Comparison of ENCODE assay signal across 23 cellular contexts in the genomic region with DNA sequence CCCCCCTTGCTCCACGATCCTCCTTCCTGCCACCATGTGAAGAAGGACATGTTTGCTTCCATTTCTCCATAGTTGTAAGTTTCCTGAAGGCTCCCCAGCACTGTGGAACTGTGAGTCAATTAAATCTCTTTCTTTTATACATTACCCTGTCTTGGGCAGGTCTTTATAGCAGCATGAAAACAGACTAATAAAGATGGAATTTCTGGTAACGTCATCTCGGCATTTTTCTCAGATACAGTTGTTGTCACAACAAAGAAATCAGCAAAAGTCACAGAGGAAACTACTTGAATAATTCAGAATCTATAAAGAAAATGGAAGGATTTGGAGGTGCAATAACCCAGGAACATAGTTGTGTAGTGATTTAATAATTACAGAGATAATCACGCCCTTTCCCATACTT. TPM values are rescaled to one million over a fixed set of nuclear protein-coding genes. Genes with fewer than 3 reads are reported as not detected.
DNase-seq lines count a peak whose midpoint lies in the region; ATAC-seq and TF ChIP-seq lines count a peak whose summit lies in the region.
"Had no signal": no experiment of that assay in that cellular context is flagged by ENCODE, and none has a peak within 500 bp of the region (broad histone marks: within the 10 kb centered on the region; RNA-seq: fewer than 3 reads in every experiment).

No MANE protein-coding gene starts in this region.

- H3K36me3 ChIP-seq in GM23248 (ENCODE audit: low read depth) (no peaks in the 10 kb centered on the region), brain microvascular endothelial cell (replicated peaks) (no peaks in the 10 kb centered on the region)
- H3K36me3 ChIP-seq: BLaER1 treated with 17β-estradiol and CSF1 and Interleukin-3, amounts not matched to agents 10 nM and 100 nM; Peyer's patch; SJSA1 had no signal

- H3K4me3 ChIP-seq in GM23248 (no peak overlapping the region), brain microvascular endothelial cell (ENCODE audit: low read depth, low read length) (no peak overlapping the region)
- H3K4me3 ChIP-seq: BLaER1 treated with 17β-estradiol and CSF1 and Interleukin-3, amounts not matched to agents 10 nM and 100 nM; Peyer's patch; SJSA1 had no signal

- H3F3A ChIP-seq in GM23248 (ENCODE audit: insufficient read depth): no peaks in the 10 kb centered on the region

- no peaks in the 10 kb centered on the region for H3K9me2 ChIP-seq in GM23248 (ENCODE audit: insufficient read depth)

- no peaks in the 10 kb centered on the region for H3K27me3 ChIP-seq in GM23248 (replicated peaks; ENCODE audit: insufficient read depth)
- H3K27me3 ChIP-seq in brain microvascular endothelial cell (replicated peaks): no peaks in the 10 kb centered on the region
- H3K27me3 ChIP-seq: BLaER1 treated with 17β-estradiol and CSF1 and Interleukin-3, amounts not matched to agents 10 nM and 100 nM; Peyer's patch; SJSA1 had no signal

- no peak overlapping the region for H3K9ac ChIP-seq in GM23248
- H3K9ac ChIP-seq: BLaER1 treated with 17β-estradiol and CSF1 and Interleukin-3, amounts not matched to agents 10 nM and 100 nM; KMS-11 had no signal

- H3K4me1 ChIP-seq in GM23248 (ENCODE audit: insufficient read depth): peaks cover 4% of the 10 kb centered on the region; the same call in 1 of the 2 replicates
- H3K4me1 ChIP-seq: BLaER1 treated with 17β-estradiol and CSF1 and Interleukin-3, amounts not matched to agents 10 nM and 100 nM; Caco-2; Peyer's patch had no signal

- DNase-seq in GM23248 (peak; percentile 45), RPMI7951 (ENCODE audit: low read depth) (peak; percentile 8), brain microvascular endothelial cell (peak; percentile 32), NCI-H446 (lab: John Stamatoyannopoulos, UW) (no peak), DMS 273 (lab: John Stamatoyannopoulos, UW; ENCODE audit: unreplicated experiment) (no peak)
- DNase-seq: Caco-2; CD4-positive, alpha-beta memory T cell; DMS153; GOT3; HCEC 1CT; MV-4-11; NCI-H1105 treated with DMSO at 0.1 percent for 48 hours; NCI-H2029 treated with DMSO at 0.1 percent for 48 hours; NCI-H226; NCI-H524 treated with DMSO at 0.1 percent for 48 hours; NCI-H82; Peyer's patch; SW 1271 had no signal

- ATAC-seq in HG02970 (IDR thresholded peaks at IDR 0.05; ENCODE audit: low FRiP score, unreplicated experiment) (no peak), HG02610 (IDR thresholded peaks at IDR 0.05; ENCODE audit: unreplicated experiment) (no peak)

- H2AFZ ChIP-seq in GM23248: no peak overlapping the region

- H3K9me3 ChIP-seq in GM23248 (ENCODE audit: low read depth): no peaks in the 10 kb centered on the region
- H3K9me3 ChIP-seq: Caco-2, Peyer's patch had no signal

- H3K27ac ChIP-seq in GM23248 (peak overlapping the region; percentile 49), brain microvascular endothelial cell (peak overlapping the region; percentile 51)
- H3K27ac ChIP-seq: BLaER1 treated with 17β-estradiol and CSF1 and Interleukin-3, amounts not matched to agents 10 nM and 100 nM; KMS-11; Peyer's patch; SJSA1 had no signal

- in situ Hi-C loops in GM23248 (cut with MboI) (no loop called here), brain microvascular endothelial cell (cut with HindIII; ENCODE audit: low pct_ligation_motif_present, low sequenced_read_pairs) (no loop called here)

- H3K4me2 ChIP-seq in GM23248 (ENCODE audit: unreplicated experiment): no peak overlapping the region
- H3K4me2 ChIP-seq: BLaER1 treated with 17β-estradiol and CSF1 and Interleukin-3, amounts not matched to agents 10 nM and 100 nM; KMS-11 had no signal

- no peaks in the 10 kb centered on the region for H4K20me1 ChIP-seq in GM23248 (ENCODE audit: insufficient read depth)
- H4K20me1 ChIP-seq: BLaER1 treated with 17β-estradiol and CSF1 and Interleukin-3, amounts not matched to agents 10 nM and 100 nM had no signal

- WGBS in GM23248 (ENCODE audit: low coverage in 1 of 2, low lambda C conversion rate in 2 of 2, missing lambda C conversion rate in 2 of 2), 2 experiments: 45 to 57% methylated on average over 4 of the region's 4 CpGs

- no peaks in the 10 kb centered on the region for H3K79me2 ChIP-seq in GM23248 (ENCODE audit: insufficient read depth)

- no peak for TF ChIP-seq CTCF in brain microvascular endothelial cell (IDR thresholded peaks at IDR 0.05; ENCODE audit: low read depth, low read length, missing control alignments)

RNA-seq across cellular contexts. Expression of a gene that starts 4.4 kb away (rescaled TPM):
- not detected in 2 replicates for total RNA-seq in GM23248 (2014; rRNA removed; shearing (Covaris generic))
- not detected in 2 replicates for polyA plus RNA-seq in GM23248 (2016; fragmentation: Nextera tagmentation; extraction: Ambion mirVana)
- not detected in 2 replicates for total RNA-seq in RPMI7951 (2014; rRNA removed; shearing (Covaris generic))
- total RNA-seq: Caco-2; CD4-positive, alpha-beta memory T cell; Peyer's patch; SJSA1 had no signal
- polyA plus RNA-seq: CD4-positive, alpha-beta memory T cell had no signal

RNA-seq across cellular contexts. Expression of a gene that starts 56.2 kb away (rescaled TPM):
- total RNA-seq in GM23248 (2014; rRNA removed; shearing (Covaris generic)): not detected in 2 replicates
- polyA plus RNA-seq in GM23248 (2016; fragmentation: Nextera tagmentation; extraction: Ambion mirVana): not detected in 2 replicates
- not detected in 2 replicates for total RNA-seq in RPMI7951 (2014; rRNA removed; shearing (Covaris generic))
- total RNA-seq: Caco-2; CD4-positive, alpha-beta memory T cell; Peyer's patch; SJSA1 had no signal
- polyA plus RNA-seq: CD4-positive, alpha-beta memory T cell had no signal

Comparison
In these comparisons a context has a peak if more than half of its experiments do, and no peak if none do; other contexts are left out.
1. DNase-seq: peak in GM23248 (single experiment), RPMI7951 (single experiment) and brain microvascular endothelial cell (single experiment); none in NCI-H446 (0 of 2) and DMS 273 (single experiment).